ENCODE assay signal across 9 cellular contexts in genomic region chr12:6569312-6569711, GRCh38. TPM values are rescaled to one million over a fixed set of nuclear protein-coding genes. Genes with fewer than 3 reads are reported as not detected.
DNase-seq lines count a peak whose midpoint lies in the region; ATAC-seq and TF ChIP-seq lines count a peak whose summit lies in the region.
"Had no signal": no experiment of that assay in that cellular context is flagged by ENCODE, and none has a peak within 500 bp of the region (broad histone marks: within the 10 kb centered on the region; RNA-seq: fewer than 3 reads in every experiment).

No MANE protein-coding gene starts in this region.

- no peak for ATAC-seq in HG02642 (IDR thresholded peaks at IDR 0.05; ENCODE audit: poor library complexity, unreplicated experiment)

- peaks cover 30% of the 10 kb centered on the region for H3F3A ChIP-seq in smooth muscle cell (ENCODE audit: low read depth)

- H3K36me3 Mint-ChIP-seq in T-helper 2 cell treated with Interferon-gamma antibody and Interleukin-4, amounts not matched to agents 5 μg/mL and 100 μg/mL, for 36 hours (ENCODE audit: low read depth) = peaks cover 64% of the 10 kb centered on the region
- H3K36me3 Mint-ChIP-seq in dendritic cell treated with granulocyte-macrophage colony-stimulating factor and Interleukin-4, amounts not matched to agents 40 ng/mL and 50 ng/mL, for 4 days (ENCODE audit: low read depth) = peaks cover 96% of the 10 kb centered on the region

- peak overlapping the region; percentile 64 for H3K4me3 Mint-ChIP-seq in T-helper 2 cell treated with Interferon-gamma antibody and Interleukin-4, amounts not matched to agents 5 μg/mL and 100 μg/mL, for 36 hours
- peak overlapping the region; percentile 95 for H3K4me3 Mint-ChIP-seq in dendritic cell treated with granulocyte-macrophage colony-stimulating factor and Interleukin-4, amounts not matched to agents 40 ng/mL and 50 ng/mL, for 4 days

- H3K4me3 ChIP-seq in smooth muscle cell = no peak overlapping the region

- peaks cover 20% of the 10 kb centered on the region for H3K36me3 ChIP-seq in smooth muscle cell (ENCODE audit: low read depth)

- peaks cover 7% of the 10 kb centered on the region for H3K4me1 ChIP-seq in smooth muscle cell (ENCODE audit: low read depth)

- TF ChIP-seq CTCF in smooth muscle cell (IDR thresholded peaks at IDR 0.05; ENCODE audit: borderline replicate concordance, insufficient read depth, poor library complexity, severe bottlenecking) = no peak

- H3K4me2 ChIP-seq in smooth muscle cell = peak overlapping the region; percentile 88

- H4K20me1 ChIP-seq in smooth muscle cell (ENCODE audit: low read depth) = no peaks in the 10 kb centered on the region

- no peaks in the 10 kb centered on the region for H3K27me3 ChIP-seq in smooth muscle cell (ENCODE audit: low read depth)

- no peaks in the 10 kb centered on the region for H3K9me3 ChIP-seq in smooth muscle cell (replicated peaks; ENCODE audit: low read depth)

- H3K79me2 ChIP-seq in smooth muscle cell (ENCODE audit: low read depth) = peaks cover 34% of the 10 kb centered on the region

- 92% methylated on average over 12 of the region's 12 CpGs for WGBS in smooth muscle cell (ENCODE audit: low lambda C conversion rate)

- no peak overlapping the region for H3K9ac ChIP-seq in smooth muscle cell (ENCODE audit: low read depth)

- no peak overlapping the region for H3K27ac Mint-ChIP-seq in T-helper 2 cell treated with Interferon-gamma antibody and Interleukin-4, amounts not matched to agents 5 μg/mL and 100 μg/mL, for 36 hours
- peak overlapping the region; percentile 90 for H3K27ac Mint-ChIP-seq in dendritic cell treated with granulocyte-macrophage colony-stimulating factor and Interleukin-4, amounts not matched to agents 40 ng/mL and 50 ng/mL, for 4 days

- no peaks in the 10 kb centered on the region for H3K27me3 Mint-ChIP-seq in T-helper 2 cell treated with Interferon-gamma antibody and Interleukin-4, amounts not matched to agents 5 μg/mL and 100 μg/mL, for 36 hours (ENCODE audit: low read depth)
- no peaks in the 10 kb centered on the region for H3K27me3 Mint-ChIP-seq in dendritic cell treated with granulocyte-macrophage colony-stimulating factor and Interleukin-4, amounts not matched to agents 40 ng/mL and 50 ng/mL, for 4 days

- no peaks in the 10 kb centered on the region for H3K9me3 Mint-ChIP-seq in T-helper 2 cell treated with Interferon-gamma antibody and Interleukin-4, amounts not matched to agents 5 μg/mL and 100 μg/mL, for 36 hours
- no peaks in the 10 kb centered on the region for H3K9me3 Mint-ChIP-seq in dendritic cell treated with granulocyte-macrophage colony-stimulating factor and Interleukin-4, amounts not matched to agents 40 ng/mL and 50 ng/mL, for 4 days

- H3K4me1 Mint-ChIP-seq in T-helper 2 cell treated with Interferon-gamma antibody and Interleukin-4, amounts not matched to agents 5 μg/mL and 100 μg/mL, for 36 hours (ENCODE audit: low read depth) = peaks cover 19% of the 10 kb centered on the region
- peaks cover 42% of the 10 kb centered on the region for H3K4me1 Mint-ChIP-seq in dendritic cell treated with granulocyte-macrophage colony-stimulating factor and Interleukin-4, amounts not matched to agents 40 ng/mL and 50 ng/mL, for 4 days (ENCODE audit: low read depth)

- H2AFZ ChIP-seq in smooth muscle cell (ENCODE audit: low read depth) = no peak overlapping the region

- peak overlapping the region; percentile 60 for H3K27ac ChIP-seq in smooth muscle cell (ENCODE audit: low read depth)

- no peak for DNase-seq in T-helper 2 cell treated with Interferon-gamma antibody and Interleukin-4, amounts not matched to agents 5 μg/mL and 100 μg/mL, for 36 hours (ENCODE audit: low spot score)
- DNase-seq in T-helper 2 cell (no peak), NCI-H2227 treated with DMSO at 0.1 percent for 48 hours (lab: John Stamatoyannopoulos, UW) (peak; percentile 22), smooth muscle cell (lab: John Stamatoyannopoulos, UW; ENCODE audit: unreplicated experiment) (no peak), T-helper 9 cell (no peak)
- no peak for DNase-seq in central memory CD4-positive, alpha-beta T cell
- DNase-seq: NCI-H1092 treated with DMSO at 0.1 percent for 48 hours had no signal

- intact Hi-C loops in dendritic cell treated with granulocyte-macrophage colony-stimulating factor and Interleukin-4, amounts not matched to agents 40 ng/mL and 50 ng/mL, for 4 days (cut with micrococcal nuclease) = no loop called here

RNA-seq across cellular contexts. Expression of gene NOP2, which starts 1.2 kb away (rescaled TPM):
- 29.7 and 41.9 TPM in 2 replicates for total RNA-seq in smooth muscle cell
- 23.6 and 30.4 TPM in 2 replicates for polyA plus RNA-seq in smooth muscle cell

RNA-seq across cellular contexts. Expression of gene IFFO1, which starts 13.5 kb away (rescaled TPM):
- 4.2 and 5.2 TPM in 2 replicates for total RNA-seq in smooth muscle cell
- polyA plus RNA-seq in smooth muscle cell = 13.3 and 19.1 TPM in 2 replicates

RNA-seq across cellular contexts. Expression of gene GAPDH, which starts 35.0 kb away (rescaled TPM):
- total RNA-seq in smooth muscle cell = 5,015 and 5,158 TPM in 2 replicates
- polyA plus RNA-seq in smooth muscle cell = 9,934 and 11,119 TPM in 2 replicates

RNA-seq across cellular contexts. Expression of gene CHD4, which starts 37.9 kb away (rescaled TPM):
- total RNA-seq in smooth muscle cell = 172 and 176 TPM in 2 replicates
- 87.5 and 122 TPM in 2 replicates for polyA plus RNA-seq in smooth muscle cell
